Comparison of ENCODE assay signal across 13 cellular contexts in genomic region chr2:133503927-133504326, GRCh38.
DNase-seq lines count a peak whose midpoint lies in the region; ATAC-seq and TF ChIP-seq lines count a peak whose summit lies in the region.
"Had no signal": no experiment of that assay in that cellular context is flagged by ENCODE, and none has a peak within 500 bp of the region (broad histone marks: within the 10 kb centered on the region; RNA-seq: fewer than 3 reads in every experiment).

No MANE protein-coding gene starts in this region.

- H4K20me1 ChIP-seq in MM.1S (ENCODE audit: insufficient read depth, low read length) (no peaks in the 10 kb centered on the region), SK-N-SH (ENCODE audit: insufficient read depth) (no peaks in the 10 kb centered on the region)

- H3K9me3 Mint-ChIP-seq in osteocyte (ENCODE audit: unreplicated experiment): no peaks in the 10 kb centered on the region
- H3K9me3 Mint-ChIP-seq: CD4-positive, alpha-beta T cell; GM23338 had no signal

- no peak overlapping the region for H3K4me3 Mint-ChIP-seq in osteocyte (ENCODE audit: unreplicated experiment)
- H3K4me3 Mint-ChIP-seq: B cell; CD4-positive, alpha-beta T cell; GM23338 had no signal

- peaks cover 16% of the 10 kb centered on the region for H3K27me3 Mint-ChIP-seq in osteocyte (ENCODE audit: unreplicated experiment)

- peak overlapping the region; percentile 78 for H3K4me2 ChIP-seq in MM.1S (ENCODE audit: low read depth, low read length)
- H3K4me2 ChIP-seq in SK-N-SH: no peak overlapping the region
- H3K4me2 ChIP-seq: GM23338 had no signal

- WGBS in SK-N-SH (ENCODE audit: low lambda C conversion rate): 31% methylated on average over 1 of the region's 1 CpG

- H3K9me2 ChIP-seq in MM.1S (replicated peaks; ENCODE audit: insufficient read depth, low read length) (no peaks in the 10 kb centered on the region), SK-N-SH (no peaks in the 10 kb centered on the region)

- H3F3A ChIP-seq in MM.1S (ENCODE audit: insufficient read depth, low read length) (peaks cover 16% of the 10 kb centered on the region), SK-N-SH (replicated peaks; ENCODE audit: insufficient read depth) (peaks cover 5% of the 10 kb centered on the region)

- no peaks in the 10 kb centered on the region for H3K36me3 ChIP-seq in A673 (ENCODE audit: insufficient read depth, low read length, poor library complexity, severe bottlenecking)
- no peaks in the 10 kb centered on the region for H3K36me3 ChIP-seq in MM.1S (replicated peaks; ENCODE audit: insufficient read depth, low read length)
- no peaks in the 10 kb centered on the region for H3K36me3 ChIP-seq in SK-N-SH (replicated peaks in 1 of 2; ENCODE audit: control insufficient read depth in 1 of 2, insufficient read depth in 2 of 2, low read length in 1 of 2)

- no peaks in the 10 kb centered on the region for H3K9me3 ChIP-seq in A673 (ENCODE audit: low read depth, low read length, poor library complexity, severe bottlenecking)
- H3K9me3 ChIP-seq in MM.1S (replicated peaks; ENCODE audit: insufficient read depth, low read length): no peaks in the 10 kb centered on the region
- no peaks in the 10 kb centered on the region for H3K9me3 ChIP-seq in SK-N-SH

- H3K4me3 ChIP-seq in A673 (ENCODE audit: low read depth, low read length, poor library complexity, severe bottlenecking) (no peak overlapping the region), MM.1S (ENCODE audit: low read length) (0 out of 2 replicates have a peak overlapping the region, but pooled peaks have one; percentile 3), SK-N-SH (ENCODE audit: low read depth in 2 of 2, low read length in 1 of 2) (no peak overlapping the region)
- H3K4me3 ChIP-seq: GM12878, GM23338 had no signal

- H3K27ac ChIP-seq in A673 (ENCODE audit: low read depth, low read length, poor library complexity, severe bottlenecking): peak overlapping the region; percentile 99
- H3K27ac ChIP-seq in MM.1S (ENCODE audit: low read length): peak overlapping the region; percentile 66; the same call in 1 of the 2 replicates
- peak overlapping the region in 1 of 2 experiments; percentile 64; a peak in 2 of 4 replicates for H3K27ac ChIP-seq in SK-N-SH (ENCODE audit: low read depth in 2 of 2, low read length in 1 of 2)

- TF ChIP-seq CTCF in A673 (conservative IDR thresholded peaks at IDR 0.05; ENCODE audit: low read depth, low read length) (no peak), MM.1S (IDR thresholded peaks at IDR 0.05; ENCODE audit: low read length) (no peak), SK-N-SH (IDR thresholded peaks at IDR 0.05) (no peak), osteocyte (IDR thresholded peaks at IDR 0.05) (no peak)

- H3K27me3 ChIP-seq in A673 (replicated peaks; ENCODE audit: insufficient read depth, low read depth, low read length, poor library complexity) (no peaks in the 10 kb centered on the region), MM.1S (replicated peaks; ENCODE audit: insufficient read depth, low read length) (no peaks in the 10 kb centered on the region), SK-N-SH (ENCODE audit: insufficient read depth) (no peaks in the 10 kb centered on the region)

- H3K4me1 ChIP-seq in A673 (ENCODE audit: insufficient read depth, low read length, poor library complexity, severe bottlenecking): peaks cover 99% of the 10 kb centered on the region
- peaks cover 36% of the 10 kb centered on the region for H3K4me1 ChIP-seq in MM.1S (ENCODE audit: low read length)
- H3K4me1 ChIP-seq in SK-N-SH (ENCODE audit: control insufficient read depth in 1 of 2, insufficient read depth in 2 of 2, low read depth in 1 of 2, low read length in 1 of 2): peaks cover 12 to 42% of the 10 kb centered on the region in 2 experiments; a peak in 2 of 4 replicates

- POLR2A ChIA-PET in A673 (lab: Charles Lee; ENCODE audit: low non-redundant PET) (no interaction called here), SK-N-SH (lab: Yijun Ruan, JAX) (no interaction called here)

- intact Hi-C loops in A673 (cut with micrococcal nuclease; ENCODE audit: unreplicated experiment): loop anchor here (10.0 kb wide), 2 partner anchors 141 to 689 kb away; no protein-coding TSS in a partner anchor

- peak overlapping the region; percentile 27; the same call in 1 of the 2 replicates for H3K9ac ChIP-seq in MM.1S (ENCODE audit: low read length)
- H3K9ac ChIP-seq in SK-N-SH: no peak overlapping the region

- no peak for DNase-seq in A673 (ENCODE audit: low spot score)
- DNase-seq in MM.1S: no peak
- DNase-seq in SK-N-SH: peak; percentile 11
- DNase-seq in osteocyte (ENCODE audit: extremely low spot score, unreplicated experiment): no peak
- no peak for DNase-seq in effector CD4-positive, alpha-beta T cell
- DNase-seq in HuH-7.5 (ENCODE audit: low spot score): no peak
- DNase-seq: CD4-positive, alpha-beta T cell; DMS 273 treated with DMSO at 0.1 percent for 48 hours; H7 had no signal

- no peak; a peak in 1 of 4 replicates for TF ChIP-seq EP300 in SK-N-SH (IDR thresholded peaks at IDR 0.05; ENCODE audit: borderline replicate concordance in 1 of 2, low read depth in 1 of 2, low read length in 1 of 2)

- TF ChIP-seq RAD21 in SK-N-SH (IDR thresholded peaks at IDR 0.05; ENCODE audit: low read length): no peak

- H2AFZ ChIP-seq in MM.1S (ENCODE audit: low read length) (peak overlapping the region; percentile 77), SK-N-SH (ENCODE audit: low read depth) (no peak overlapping the region)
- H2AFZ ChIP-seq: GM23338 had no signal

- CTCF ChIA-PET in A673 (lab: Charles Lee): no interaction called here
- CTCF ChIA-PET in SK-N-SH (lab: Yijun Ruan, JAX): interaction anchor here (1.0 to 1.9 kb wide), 4 partner anchors 10 to 340 kb away, joined by 3 to 6 read pairs (median 3); no protein-coding TSS in a partner anchor

- H3K36me3 Mint-ChIP-seq in osteocyte (ENCODE audit: unreplicated experiment): no peaks in the 10 kb centered on the region

- H3K4me1 Mint-ChIP-seq in osteocyte (ENCODE audit: unreplicated experiment): peaks cover 24% of the 10 kb centered on the region
- H3K4me1 Mint-ChIP-seq: GM23338 had no signal

- BruUV-seq in A673 (replicated peaks; lab: Mats Ljungman, UMichigan): no TSS peak

- H3K79me2 ChIP-seq in MM.1S (ENCODE audit: low read length) (no peaks in the 10 kb centered on the region), SK-N-SH (ENCODE audit: insufficient read depth) (no peaks in the 10 kb centered on the region)

- no peak for ATAC-seq in HG03442 (IDR thresholded peaks at IDR 0.05; ENCODE audit: unreplicated experiment)
- ATAC-seq: GM23338 had no signal

- peak overlapping the region; percentile 12 for H3K27ac Mint-ChIP-seq in osteocyte (ENCODE audit: unreplicated experiment)
- H3K27ac Mint-ChIP-seq: B cell; CD4-positive, alpha-beta T cell; GM23338 had no signal

TF ChIP-seq in SK-N-SH, 30 proteins besides CTCF, POLR2A, EP300 and RAD21:
- TF ChIP-seq NRF1 (IDR thresholded peaks at IDR 0.05; ENCODE audit: low read depth, low read length) (no peak), GABPA (IDR thresholded peaks at IDR 0.05; ENCODE audit: low read depth) (no peak), ZBTB33 (IDR thresholded peaks at IDR 0.05; ENCODE audit: borderline replicate concordance, low read depth) (no peak), RXRA (IDR thresholded peaks at IDR 0.05; ENCODE audit: borderline replicate concordance, low read depth) (no peak), ELF1 (IDR thresholded peaks at IDR 0.05) (no peak), YY1 (IDR thresholded peaks at IDR 0.05; ENCODE audit: low read depth) (no peak), GATA2 (CRISPR knock-in tag; IDR thresholded peaks at IDR 0.05) (no peak), FOSL2 (IDR thresholded peaks at IDR 0.05; ENCODE audit: borderline replicate concordance, low read depth) (no peak), MEF2A (IDR thresholded peaks at IDR 0.05; ENCODE audit: borderline replicate concordance, low read depth) (no peak), SIN3A (IDR thresholded peaks at IDR 0.05; ENCODE audit: borderline replicate concordance, low read depth, low read length) (no peak), TEAD4 (IDR thresholded peaks at IDR 0.05; ENCODE audit: borderline replicate concordance, insufficient read depth) (no peak), RFX5 (IDR thresholded peaks at IDR 0.05; ENCODE audit: low read length) (no peak)
- TF ChIP-seq, protein P1, sequence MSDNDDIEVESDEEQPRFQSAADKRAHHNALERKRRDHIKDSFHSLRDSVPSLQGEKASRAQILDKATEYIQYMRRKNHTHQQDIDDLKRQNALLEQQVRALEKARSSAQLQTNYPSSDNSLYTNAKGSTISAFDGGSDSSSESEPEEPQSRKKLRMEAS (IDR thresholded peaks at IDR 0.05; ENCODE audit: low read depth): no peak
